Comparison of ENCODE assay signal across 2 cellular contexts in the genomic region with DNA sequence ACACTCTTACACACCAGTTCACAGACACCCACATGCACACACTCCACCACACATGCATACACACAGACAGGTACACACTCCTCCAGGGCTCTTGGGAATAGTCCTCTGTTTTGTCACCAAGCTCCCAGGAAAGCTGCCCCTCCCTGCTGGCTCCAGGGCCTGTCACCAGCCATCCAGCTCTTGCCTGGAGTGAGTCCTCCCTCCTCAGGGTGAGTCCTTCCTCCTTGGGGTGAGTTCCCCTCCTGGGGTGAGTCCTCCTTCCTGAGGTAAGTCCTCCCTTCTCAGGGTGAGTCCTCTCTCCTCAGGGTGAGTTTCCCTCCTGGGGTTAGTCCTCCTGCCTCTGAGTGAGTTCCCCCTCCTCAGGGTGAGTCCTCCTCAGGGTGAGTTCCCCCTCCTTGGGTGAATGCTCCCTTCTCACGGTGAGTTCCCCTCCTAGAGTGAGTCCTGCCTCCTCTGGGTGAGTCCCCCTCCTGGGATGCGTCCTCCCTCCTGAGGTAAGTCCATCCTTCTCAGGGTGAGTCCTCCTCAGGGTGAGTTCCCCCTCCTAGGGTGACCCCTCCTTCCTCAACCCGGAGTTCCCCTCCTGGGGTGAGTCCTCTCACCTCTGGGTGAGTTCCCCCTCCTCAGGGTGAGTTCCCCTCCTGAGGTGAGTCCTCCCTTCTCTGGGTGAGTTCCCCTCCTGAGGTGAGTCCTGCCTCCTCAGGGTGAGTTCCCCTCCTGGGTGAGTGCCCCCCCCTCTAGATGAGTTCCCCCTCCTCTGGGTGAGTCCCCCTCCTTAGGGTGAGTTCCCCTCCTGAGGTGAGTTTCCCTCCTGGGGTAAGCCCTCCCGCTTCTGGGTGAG.
A peak's percentile ranks its signal among the peaks of the same experiment; 100 is the strongest.
TF ChIP-seq lines count a peak whose summit lies in the region.

No MANE protein-coding gene starts in this region.

TF ChIP-seq in GM12878, 131 proteins besides CTCF, POLR2A, EP300 and RAD21:
- TF ChIP-seq CHD2 (IDR thresholded peaks at IDR 0.05; ENCODE audit: borderline replicate concordance, low read depth, low read length) (no peak), NFXL1 (IDR thresholded peaks at IDR 0.05; ENCODE audit: borderline replicate concordance) (peak; percentile 92)

TF ChIP-seq in GM23338, 12 proteins besides CTCF, POLR2A, EP300 and RAD21:
- TF ChIP-seq ZNF331 (CRISPR knock-in tag; IDR thresholded peaks at IDR 0.05; ENCODE audit: low read depth) (no peak), CREB1 (CRISPR knock-in tag; IDR thresholded peaks at IDR 0.05; ENCODE audit: low read depth) (no peak), NANOG (IDR thresholded peaks at IDR 0.05; ENCODE audit: borderline replicate concordance) (no peak), EZH2 (IDR thresholded peaks at IDR 0.05; ENCODE audit: low read depth, unreplicated experiment) (no peak), EZH2phosphoT487 (IDR thresholded peaks at IDR 0.05; ENCODE audit: unreplicated experiment) (no peak)
- TF ChIP-seq, protein P1, sequence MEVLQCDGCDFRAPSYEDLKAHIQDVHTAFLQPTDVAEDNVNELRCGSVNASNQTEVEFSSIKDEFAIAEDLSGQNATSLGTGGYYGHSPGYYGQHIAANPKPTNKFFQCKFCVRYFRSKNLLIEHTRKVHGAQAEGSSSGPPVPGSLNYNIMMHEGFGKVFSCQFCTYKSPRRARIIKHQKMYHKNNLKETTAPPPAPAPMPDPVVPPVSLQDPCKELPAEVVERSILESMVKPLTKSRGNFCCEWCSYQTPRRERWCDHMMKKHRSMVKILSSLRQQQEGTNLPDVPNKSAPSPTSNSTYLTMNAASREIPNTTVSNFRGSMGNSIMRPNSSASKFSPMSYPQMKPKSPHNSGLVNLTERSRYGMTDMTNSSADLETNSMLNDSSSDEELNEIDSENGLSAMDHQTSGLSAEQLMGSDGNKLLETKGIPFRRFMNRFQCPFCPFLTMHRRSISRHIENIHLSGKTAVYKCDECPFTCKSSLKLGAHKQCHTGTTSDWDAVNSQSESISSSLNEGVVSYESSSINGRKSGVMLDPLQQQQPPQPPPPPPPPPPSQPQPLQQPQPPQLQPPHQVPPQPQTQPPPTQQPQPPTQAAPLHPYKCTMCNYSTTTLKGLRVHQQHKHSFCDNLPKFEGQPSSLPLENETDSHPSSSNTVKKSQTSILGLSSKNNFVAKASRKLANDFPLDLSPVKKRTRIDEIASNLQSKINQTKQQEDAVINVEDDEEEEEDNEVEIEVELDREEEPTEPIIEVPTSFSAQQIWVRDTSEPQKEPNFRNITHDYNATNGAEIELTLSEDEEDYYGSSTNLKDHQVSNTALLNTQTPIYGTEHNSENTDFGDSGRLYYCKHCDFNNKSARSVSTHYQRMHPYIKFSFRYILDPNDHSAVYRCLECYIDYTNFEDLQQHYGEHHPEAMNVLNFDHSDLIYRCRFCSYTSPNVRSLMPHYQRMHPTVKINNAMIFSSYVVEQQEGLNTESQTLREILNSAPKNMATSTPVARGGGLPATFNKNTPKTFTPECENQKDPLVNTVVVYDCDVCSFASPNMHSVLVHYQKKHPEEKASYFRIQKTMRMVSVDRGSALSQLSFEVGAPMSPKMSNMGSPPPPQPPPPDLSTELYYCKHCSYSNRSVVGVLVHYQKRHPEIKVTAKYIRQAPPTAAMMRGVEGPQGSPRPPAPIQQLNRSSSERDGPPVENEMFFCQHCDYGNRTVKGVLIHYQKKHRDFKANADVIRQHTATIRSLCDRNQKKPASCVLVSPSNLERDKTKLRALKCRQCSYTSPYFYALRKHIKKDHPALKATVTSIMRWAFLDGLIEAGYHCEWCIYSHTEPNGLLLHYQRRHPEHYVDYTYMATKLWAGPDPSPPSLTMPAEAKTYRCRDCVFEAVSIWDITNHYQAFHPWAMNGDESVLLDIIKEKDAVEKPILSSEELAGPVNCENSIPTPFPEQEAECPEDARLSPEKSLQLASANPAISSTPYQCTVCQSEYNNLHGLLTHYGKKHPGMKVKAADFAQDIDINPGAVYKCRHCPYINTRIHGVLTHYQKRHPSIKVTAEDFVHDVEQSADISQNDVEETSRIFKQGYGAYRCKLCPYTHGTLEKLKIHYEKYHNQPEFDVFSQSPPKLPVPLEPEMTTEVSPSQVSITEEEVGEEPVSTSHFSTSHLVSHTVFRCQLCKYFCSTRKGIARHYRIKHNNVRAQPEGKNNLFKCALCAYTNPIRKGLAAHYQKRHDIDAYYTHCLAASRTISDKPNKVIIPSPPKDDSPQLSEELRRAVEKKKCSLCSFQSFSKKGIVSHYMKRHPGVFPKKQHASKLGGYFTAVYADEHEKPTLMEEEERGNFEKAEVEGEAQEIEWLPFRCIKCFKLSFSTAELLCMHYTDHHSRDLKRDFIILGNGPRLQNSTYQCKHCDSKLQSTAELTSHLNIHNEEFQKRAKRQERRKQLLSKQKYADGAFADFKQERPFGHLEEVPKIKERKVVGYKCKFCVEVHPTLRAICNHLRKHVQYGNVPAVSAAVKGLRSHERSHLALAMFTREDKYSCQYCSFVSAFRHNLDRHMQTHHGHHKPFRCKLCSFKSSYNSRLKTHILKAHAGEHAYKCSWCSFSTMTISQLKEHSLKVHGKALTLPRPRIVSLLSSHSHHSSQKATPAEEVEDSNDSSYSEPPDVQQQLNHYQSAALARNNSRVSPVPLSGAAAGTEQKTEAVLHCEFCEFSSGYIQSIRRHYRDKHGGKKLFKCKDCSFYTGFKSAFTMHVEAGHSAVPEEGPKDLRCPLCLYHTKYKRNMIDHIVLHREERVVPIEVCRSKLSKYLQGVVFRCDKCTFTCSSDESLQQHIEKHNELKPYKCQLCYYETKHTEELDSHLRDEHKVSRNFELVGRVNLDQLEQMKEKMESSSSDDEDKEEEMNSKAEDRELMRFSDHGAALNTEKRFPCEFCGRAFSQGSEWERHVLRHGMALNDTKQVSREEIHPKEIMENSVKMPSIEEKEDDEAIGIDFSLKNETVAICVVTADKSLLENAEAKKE (CRISPR knock-in tag; IDR thresholded peaks at IDR 0.05), result no peak
